Comparison of ENCODE assay signal across 9 cellular contexts in the genomic region with DNA sequence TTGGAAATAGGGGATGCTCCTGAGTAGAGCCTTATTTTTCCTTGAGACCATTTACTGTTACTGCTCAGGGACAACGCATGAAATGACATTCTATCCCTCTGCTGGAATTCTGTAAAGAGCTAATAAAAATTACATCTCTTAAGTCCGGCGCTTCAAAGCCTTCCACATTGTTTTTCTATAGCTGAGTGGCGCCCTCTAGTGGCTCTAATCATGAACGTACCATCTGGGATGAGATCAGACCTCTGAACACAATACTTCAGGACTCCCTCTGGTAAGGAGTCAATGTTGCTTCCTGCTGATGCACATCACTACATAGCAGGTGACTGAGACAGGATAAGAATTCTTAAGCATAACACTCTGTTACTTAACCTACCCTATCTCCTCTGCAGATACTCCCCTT. TPM values are rescaled to one million over a fixed set of nuclear protein-coding genes. Genes with fewer than 3 reads are reported as not detected.
DNase-seq lines count a peak whose midpoint lies in the region; ATAC-seq and TF ChIP-seq lines count a peak whose summit lies in the region.
"Had no signal": no experiment of that assay in that cellular context is flagged by ENCODE, and none has a peak within 500 bp of the region (broad histone marks: within the 10 kb centered on the region; RNA-seq: fewer than 3 reads in every experiment).

No MANE protein-coding gene starts in this region.

- H3K4me2 ChIP-seq in OCI-LY1 (ENCODE audit: low read length) = no peak overlapping the region

- H2AFZ ChIP-seq in OCI-LY1 (ENCODE audit: low read length) = no peak overlapping the region

- POLR2A ChIA-PET in CD8-positive, alpha-beta memory T cell (lab: Charles Lee) = no interaction called here

- peaks cover 4 to 13% (median 6%) of the 10 kb centered on the region in 3 donors for H3K4me1 Mint-ChIP-seq in CD8-positive, alpha-beta memory T cell
- peaks cover 4% of the 10 kb centered on the region for H3K4me1 Mint-ChIP-seq in activated T-cell treated with anti-CD3 and anti-CD28 coated beads, Interleukin-2, amount 50 U/mL, for 4 hours (ENCODE audit: low read depth)
- H3K4me1 Mint-ChIP-seq in progenitor cell of endocrine pancreas (ENCODE audit: low read depth) = no peaks in the 10 kb centered on the region

- no peak overlapping the region for H3K4me3 ChIP-seq in CD8-positive, alpha-beta memory T cell (ENCODE audit: low read length)
- H3K4me3 ChIP-seq in OCI-LY1 (ENCODE audit: low read depth, low read length, poor library complexity, severe bottlenecking) (no peak overlapping the region), fibroblast of villous mesenchyme (ENCODE audit: low read depth, low read length) (no peak overlapping the region)
- H3K4me3 ChIP-seq: SK-N-MC had no signal

- H3K9ac ChIP-seq in OCI-LY1 (ENCODE audit: low read length) = no peak overlapping the region

- no peak overlapping the region for H3K27ac ChIP-seq in CD8-positive, alpha-beta memory T cell (ENCODE audit: low read depth, low read length)
- no peak overlapping the region for H3K27ac ChIP-seq in OCI-LY1 (ENCODE audit: low read depth, low read length, poor library complexity, severe bottlenecking)
- H3K27ac ChIP-seq: SK-N-MC had no signal

- H3K79me2 ChIP-seq in OCI-LY1 (ENCODE audit: insufficient read depth, low read length) = no peaks in the 10 kb centered on the region

- no peaks in the 10 kb centered on the region for H3K27me3 ChIP-seq in CD8-positive, alpha-beta memory T cell (ENCODE audit: insufficient read depth, low read length, poor library complexity, severe bottlenecking)
- no peaks in the 10 kb centered on the region for H3K27me3 ChIP-seq in OCI-LY1 (ENCODE audit: insufficient read depth, low read length)

- peak; percentile 24 to 59 (median 37) for DNase-seq in CD8-positive, alpha-beta memory T cell
- peak; percentile 48 for DNase-seq in activated T-cell treated with anti-CD3 and anti-CD28 coated beads, Interleukin-2, amount 50 U/mL, for 4 hours
- peak; percentile 58 for DNase-seq in fibroblast of villous mesenchyme (ENCODE audit: low read depth)
- DNase-seq in progenitor cell of endocrine pancreas (ENCODE audit: low spot score, unreplicated experiment) = peak; percentile 16
- DNase-seq in NCI-H187 treated with DMSO at 0.1 percent for 48 hours (lab: John Stamatoyannopoulos, UW) = no peak

- ATAC-seq in GM19351 (IDR thresholded peaks at IDR 0.05; ENCODE audit: unreplicated experiment) = peak; percentile 97
- ATAC-seq in HG03378 (IDR thresholded peaks at IDR 0.05; ENCODE audit: unreplicated experiment) = peak; percentile 97
- ATAC-seq in activated T-cell treated with anti-CD3 and anti-CD28 coated beads, Interleukin-2, amount 50 U/mL, for 4 hours = peak; percentile 55 to 75

- TF ChIP-seq CTCF in OCI-LY1 (IDR thresholded peaks at IDR 0.05; ENCODE audit: low read length) = peak; percentile 58; the same call in 1 of the 2 replicates
- peak; percentile 65 for TF ChIP-seq CTCF in fibroblast of villous mesenchyme (IDR thresholded peaks at IDR 0.05; ENCODE audit: insufficient read depth, low read depth, low read length)
- peak; percentile 60 for TF ChIP-seq CTCF in progenitor cell of endocrine pancreas (IDR thresholded peaks at IDR 0.05; ENCODE audit: unreplicated experiment)

- H3K36me3 ChIP-seq in CD8-positive, alpha-beta memory T cell (ENCODE audit: insufficient read depth, low read length) = no peaks in the 10 kb centered on the region
- no peaks in the 10 kb centered on the region for H3K36me3 ChIP-seq in OCI-LY1 (ENCODE audit: insufficient read depth, low read length)

- CTCF ChIA-PET in CD8-positive, alpha-beta memory T cell (lab: Charles Lee) = interaction anchor here (0.7 kb wide), 1 partner anchor 75 kb away, joined by 4 read pairs; no protein-coding TSS in a partner anchor

- no peaks in the 10 kb centered on the region for H3F3A ChIP-seq in OCI-LY1 (ENCODE audit: insufficient read depth, low read length)

- peaks cover 0 to 1% (median 0%) of the 10 kb centered on the region in 3 donors for H3K36me3 Mint-ChIP-seq in CD8-positive, alpha-beta memory T cell
- no peaks in the 10 kb centered on the region for H3K36me3 Mint-ChIP-seq in activated T-cell treated with anti-CD3 and anti-CD28 coated beads, Interleukin-2, amount 50 U/mL, for 4 hours (ENCODE audit: insufficient read depth)
- no peaks in the 10 kb centered on the region for H3K36me3 Mint-ChIP-seq in progenitor cell of endocrine pancreas (ENCODE audit: insufficient read depth)

- no peaks in the 10 kb centered on the region for H4K20me1 ChIP-seq in OCI-LY1 (ENCODE audit: insufficient read depth, low read length)

- peak overlapping the region in 1 of 8 donors; percentile 15 for H3K27ac Mint-ChIP-seq in CD8-positive, alpha-beta memory T cell
- no peak overlapping the region for H3K27ac Mint-ChIP-seq in progenitor cell of endocrine pancreas

- H3K4me1 ChIP-seq in CD8-positive, alpha-beta memory T cell (ENCODE audit: insufficient read depth, low read length) = no peaks in the 10 kb centered on the region
- peaks cover under 1% of the 10 kb centered on the region for H3K4me1 ChIP-seq in OCI-LY1 (ENCODE audit: insufficient read depth, low read length, severe bottlenecking)

- peak overlapping the region in 1 of 7 donors; percentile 18 for H3K4me3 Mint-ChIP-seq in CD8-positive, alpha-beta memory T cell
- H3K4me3 Mint-ChIP-seq in activated T-cell treated with anti-CD3 and anti-CD28 coated beads, Interleukin-2, amount 50 U/mL, for 4 hours = no peak overlapping the region
- no peak overlapping the region for H3K4me3 Mint-ChIP-seq in progenitor cell of endocrine pancreas (ENCODE audit: low read depth)

- no peaks in the 10 kb centered on the region for H3K9me3 ChIP-seq in CD8-positive, alpha-beta memory T cell (ENCODE audit: low read length)
- H3K9me3 ChIP-seq in OCI-LY1 (ENCODE audit: low read length) = no peaks in the 10 kb centered on the region

- H3K27me3 Mint-ChIP-seq in CD8-positive, alpha-beta memory T cell = no peaks in the 10 kb centered on the region
- no peaks in the 10 kb centered on the region for H3K27me3 Mint-ChIP-seq in activated T-cell treated with anti-CD3 and anti-CD28 coated beads, Interleukin-2, amount 50 U/mL, for 4 hours (ENCODE audit: low read depth)
- H3K27me3 Mint-ChIP-seq in progenitor cell of endocrine pancreas = no peaks in the 10 kb centered on the region

- no peaks in the 10 kb centered on the region for H3K9me2 ChIP-seq in OCI-LY1 (ENCODE audit: low read depth, low read length)

- H3K9me3 Mint-ChIP-seq in CD8-positive, alpha-beta memory T cell = no peaks in the 10 kb centered on the region
- H3K9me3 Mint-ChIP-seq in activated T-cell treated with anti-CD3 and anti-CD28 coated beads, Interleukin-2, amount 50 U/mL, for 4 hours = no peaks in the 10 kb centered on the region
- peaks cover 12% of the 10 kb centered on the region for H3K9me3 Mint-ChIP-seq in progenitor cell of endocrine pancreas (ENCODE audit: low read depth)

RNA-seq across cellular contexts. Expression of a gene that starts 6.0 kb away (rescaled TPM):
- total RNA-seq in CD8-positive, alpha-beta memory T cell = 1 to 10 TPM; 1.2 to 2.7 TPM
- polyA plus RNA-seq in CD8-positive, alpha-beta memory T cell = 3.3 TPM
- 1 to 10 TPM; 1.3 to 2.8 (median 2.0) TPM for total RNA-seq in activated T-cell treated with anti-CD3 and anti-CD28 coated beads, Interleukin-2, amount 50 U/mL, for 4 hours
- total RNA-seq in fibroblast of villous mesenchyme (0.43 and 2.6 TPM in 2 replicates), progenitor cell of endocrine pancreas (7.9 and 10.0 TPM in 2 replicates)

RNA-seq across cellular contexts. Expression of a gene that starts 6.2 kb away (rescaled TPM):
- 10 to 100 TPM; 30.7 to 31.1 TPM for total RNA-seq in CD8-positive, alpha-beta memory T cell
- polyA plus RNA-seq in CD8-positive, alpha-beta memory T cell = 190 TPM
- 10 to 100 TPM; 14.0 to 17.4 (median 14.2) TPM for total RNA-seq in activated T-cell treated with anti-CD3 and anti-CD28 coated beads, Interleukin-2, amount 50 U/mL, for 4 hours
- total RNA-seq in fibroblast of villous mesenchyme = 62.2 and 74.7 TPM in 2 replicates
- 93.1 and 105 TPM in 2 replicates for total RNA-seq in progenitor cell of endocrine pancreas
